ENCODE assay signal across 8 cellular contexts in the genomic region with DNA sequence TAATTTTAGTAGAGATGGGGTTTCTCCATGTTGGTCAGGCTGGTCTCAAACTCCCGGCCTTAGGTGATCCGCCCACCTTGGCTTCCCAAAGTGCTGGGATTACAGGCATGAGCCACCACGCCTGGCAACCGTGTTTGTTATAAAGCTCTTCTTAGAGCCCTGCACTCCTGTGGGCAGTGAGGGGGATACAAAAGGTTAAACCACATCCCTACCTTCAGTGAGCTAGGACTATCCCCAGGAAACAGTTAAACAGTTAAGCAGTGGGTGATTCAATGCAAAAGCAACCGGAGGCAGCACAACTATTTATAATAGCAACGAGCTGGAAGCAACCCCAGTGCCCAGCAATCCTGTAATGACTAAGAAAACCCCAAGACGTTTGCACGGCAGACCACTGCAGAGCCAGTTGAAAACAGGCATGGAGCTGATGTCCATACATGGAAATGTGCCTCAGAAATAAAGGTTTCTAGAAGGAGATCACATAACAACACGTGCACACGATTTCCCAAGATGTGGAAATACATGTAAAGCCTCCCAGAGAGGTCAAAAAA.
A peak's percentile ranks its signal among the peaks of the same experiment; 100 is the strongest.
DNase-seq lines count a peak whose midpoint lies in the region; ATAC-seq and TF ChIP-seq lines count a peak whose summit lies in the region.

No MANE protein-coding gene starts in this region.

- H3K4me1 ChIP-seq in thyroid gland (no peaks in the 10 kb centered on the region), BE2C (no peaks in the 10 kb centered on the region)

- H3K27me3 ChIP-seq in thyroid gland (no peaks in the 10 kb centered on the region), BE2C (no peaks in the 10 kb centered on the region)

- H3K4me3 Mint-ChIP-seq in natural killer cell treated with Interleukin-12 subunit alpha and Interleukin-12 subunit beta and Interleukin-15 and Interleukin-18, amount 100 ng/mL, for 72 hours, result peak overlapping the region; percentile 66
- no peak overlapping the region for H3K4me3 Mint-ChIP-seq in natural killer cell

- peaks cover 5% of the 10 kb centered on the region for H3K36me3 Mint-ChIP-seq in natural killer cell treated with Interleukin-12 subunit alpha and Interleukin-12 subunit beta and Interleukin-15 and Interleukin-18, amount 100 ng/mL, for 72 hours
- H3K36me3 Mint-ChIP-seq in natural killer cell, result no peaks in the 10 kb centered on the region

- TF ChIP-seq CTCF in natural killer cell (IDR thresholded peaks at IDR 0.05), result no peak
- TF ChIP-seq CTCF in thyroid gland (IDR thresholded peaks at IDR 0.05), result no peak
- no peak for TF ChIP-seq CTCF in BE2C (IDR thresholded peaks at IDR 0.05; ENCODE audit: low read depth, low read length)

- H3K27me3 Mint-ChIP-seq in natural killer cell treated with Interleukin-12 subunit alpha and Interleukin-12 subunit beta and Interleukin-15 and Interleukin-18, amount 100 ng/mL, for 72 hours, result peaks cover 0 to 6% of the 10 kb centered on the region in 2 donors
- H3K27me3 Mint-ChIP-seq in natural killer cell (ENCODE audit: low read depth in 2 of 2), result peaks cover 2 to 8% of the 10 kb centered on the region in 2 donors

- no peak for TF ChIP-seq POLR2A in thyroid gland (IDR thresholded peaks at IDR 0.05)

- intact Hi-C loops in natural killer cell (cut with micrococcal nuclease) (no loop called here), thyroid gland (cut with DNase I) (no loop called here)

- H3K4me3 ChIP-seq in thyroid gland (replicated peaks in 1 of 3), result no peak overlapping the region
- no peak overlapping the region for H3K4me3 ChIP-seq in BE2C (ENCODE audit: low read depth, low read length)

- WGBS in thyroid gland, 2 donors, result 35 to 44% methylated on average over 10 of the region's 10 CpGs

- no peaks in the 10 kb centered on the region for H3K9me3 Mint-ChIP-seq in natural killer cell treated with Interleukin-12 subunit alpha and Interleukin-12 subunit beta and Interleukin-15 and Interleukin-18, amount 100 ng/mL, for 72 hours
- H3K9me3 Mint-ChIP-seq in natural killer cell, result no peaks in the 10 kb centered on the region

- H3K4me1 Mint-ChIP-seq in natural killer cell treated with Interleukin-12 subunit alpha and Interleukin-12 subunit beta and Interleukin-15 and Interleukin-18, amount 100 ng/mL, for 72 hours (ENCODE audit: low read depth in 2 of 2), result peaks cover 0 to 12% of the 10 kb centered on the region in 2 donors
- H3K4me1 Mint-ChIP-seq in natural killer cell, result no peaks in the 10 kb centered on the region

- no peaks in the 10 kb centered on the region for H3K9me3 ChIP-seq in thyroid gland
- H3K9me3 ChIP-seq in BE2C, result no peaks in the 10 kb centered on the region

- H3K36me3 ChIP-seq in thyroid gland, result no peaks in the 10 kb centered on the region
- H3K36me3 ChIP-seq in BE2C, result no peaks in the 10 kb centered on the region

- no peak for DNase-seq in natural killer cell treated with Interleukin-12 subunit alpha and Interleukin-12 subunit beta and Interleukin-15 and Interleukin-18, amount 100 ng/mL, for 72 hours (ENCODE audit: low spot score)
- DNase-seq in natural killer cell (no peak), SIG-M5 (lab: John Stamatoyannopoulos, UW) (peak; percentile 23), foreskin melanocyte (peak; percentile 23), NCI-H1694 (lab: John Stamatoyannopoulos, UW) (no peak), thyroid gland (no peak), BE2C (no peak)

- ATAC-seq in natural killer cell treated with Interleukin-12 subunit alpha and Interleukin-12 subunit beta and Interleukin-15 and Interleukin-18, amount 100 ng/mL, for 72 hours, result peak; percentile 75 to 94
- ATAC-seq in natural killer cell, result no peak
- peak; percentile 80 for ATAC-seq in HG03039 (IDR thresholded peaks at IDR 0.05; ENCODE audit: unreplicated experiment)

- no peak overlapping the region for H3K27ac ChIP-seq in thyroid gland

- H3K27ac Mint-ChIP-seq in natural killer cell treated with Interleukin-12 subunit alpha and Interleukin-12 subunit beta and Interleukin-15 and Interleukin-18, amount 100 ng/mL, for 72 hours, result peak overlapping the region; percentile 23 to 77
- H3K27ac Mint-ChIP-seq in natural killer cell, result no peak overlapping the region

Comparison
In these comparisons a context has a peak if more than half of its experiments do, and no peak if none do; other contexts are left out.
1. ATAC-seq: peak in natural killer cell treated with Interleukin-12 subunit alpha and Interleukin-12 subunit beta and Interleukin-15 and Interleukin-18, amount 100 ng/mL, for 72 hours (2 of 2) and HG03039 (single experiment); none in natural killer cell (0 of 3).
2. H3K27ac Mint-ChIP-seq: peak in natural killer cell treated with Interleukin-12 subunit alpha and Interleukin-12 subunit beta and Interleukin-15 and Interleukin-18, amount 100 ng/mL, for 72 hours (2 of 2); none in natural killer cell (0 of 2).
3. DNase-seq: peak in SIG-M5 (single experiment) and foreskin melanocyte (single experiment); none in natural killer cell treated with Interleukin-12 subunit alpha and Interleukin-12 subunit beta and Interleukin-15 and Interleukin-18, amount 100 ng/mL, for 72 hours (single experiment), natural killer cell (single experiment), NCI-H1694 (single experiment), thyroid gland (0 of 2) and BE2C (single experiment).